Comparison of ENCODE assay signal across 25 cellular contexts in genomic region chr11:110716361-110716760, GRCh38. TPM values are rescaled to one million over a fixed set of nuclear protein-coding genes. Genes with fewer than 3 reads are reported as not detected.
DNase-seq lines count a peak whose midpoint lies in the region; TF ChIP-seq lines count a peak whose summit lies in the region.
"Had no signal": no experiment of that assay in that cellular context is flagged by ENCODE, and none has a peak within 500 bp of the region (broad histone marks: within the 10 kb centered on the region; RNA-seq: fewer than 3 reads in every experiment).

No MANE protein-coding gene starts in this region.

- intact Hi-C loops in spleen (cut with DNase I; ENCODE audit: low total_unique reads): loop anchor here (10.0 kb wide), 1 partner anchor 518 kb away; no protein-coding TSS in a partner anchor

- peaks cover 5 to 22% (median 14%) of the 10 kb centered on the region in 6 donors for H3K4me1 ChIP-seq in spleen

- no peaks in the 10 kb centered on the region for H3K36me3 ChIP-seq in spleen
- H3K36me3 ChIP-seq: adrenal gland, breast epithelium, colonic mucosa, vagina had no signal

- H3K27me3 ChIP-seq in spleen (replicated peaks in 1 of 7): peaks cover 0 to 35% (median 10%) of the 10 kb centered on the region in 7 donors
- H3K27me3 ChIP-seq: adrenal gland, breast epithelium, vagina had no signal

- H3K27ac ChIP-seq in spleen: no peak overlapping the region
- H3K27ac ChIP-seq: adrenal gland, breast epithelium, colonic mucosa, vagina had no signal

- DNase-seq in A172 (ENCODE audit: low spot score) (peak; percentile 11), HCEC 1CT (peak; percentile 78), astrocyte of the spinal cord (ENCODE audit: low read depth, low spot score) (peak; percentile 53), fibroblast of the aortic adventitia (ENCODE audit: low read depth) (peak; percentile 60), SIG-M5 treated with dmso at 0.1 percent for 504 hours (lab: John Stamatoyannopoulos, UW; ENCODE audit: unreplicated experiment) (no peak), NK-92 (lab: John Stamatoyannopoulos, UW; ENCODE audit: unreplicated experiment) (no peak), spleen (no peak), NCI-H82 (lab: John Stamatoyannopoulos, UW) (no peak)
- DNase-seq: activated CD4-positive, alpha-beta T cell treated with anti-CD3 and anti-CD28 coated beads, Interleukin-2, amount 50 U/mL, for 48 hours; activated naive CD4-positive, alpha-beta T cell treated with Interleukin-2 at 50 U/mL for 16 hours; adrenal gland; colonic mucosa; effector memory CD8-positive, alpha-beta T cell; islet precursor cell; left ventricle myocardium superior; MV-4-11; naive B cell; NCI-H1436 treated with DMSO at 0.1 percent for 48 hours; NCI-H524 treated with DMSO at 0.1 percent for 48 hours; nucleus accumbens; SIG-M5; stimulated activated naive CD8-positive, alpha-beta T cell treated with anti-CD3 and anti-CD28 coated beads, Interleukin-15, amount 100 ng/mL, for 72 hours; T-helper 1 cell had no signal

- no peaks in the 10 kb centered on the region for H3K9me3 ChIP-seq in spleen
- H3K9me3 ChIP-seq: adrenal gland, breast epithelium, colonic mucosa, vagina had no signal

- no peak overlapping the region for H3K4me3 ChIP-seq in astrocyte of the spinal cord (ENCODE audit: low read depth, low read length)
- no peak overlapping the region for H3K4me3 ChIP-seq in fibroblast of the aortic adventitia (ENCODE audit: low read depth, low read length)
- no peak overlapping the region for H3K4me3 ChIP-seq in spleen
- H3K4me3 ChIP-seq: adrenal gland, breast epithelium, colonic mucosa, vagina had no signal

- TF ChIP-seq POLR2A in spleen (IDR thresholded peaks at IDR 0.05): no peak

- WGBS in spleen, 5 donors: 81 to 96% (median 94%) methylated on average over 2 of the region's 2 CpGs

- in situ Hi-C loops in astrocyte of the spinal cord (cut with HindIII; ENCODE audit: low sequenced_read_pairs): no loop called here

- TF ChIP-seq CTCF in astrocyte of the spinal cord (IDR thresholded peaks at IDR 0.05; ENCODE audit: low read depth, low read length) (no peak), fibroblast of the aortic adventitia (IDR thresholded peaks at IDR 0.05; ENCODE audit: insufficient read depth, low read length) (no peak), spleen (IDR thresholded peaks at IDR 0.05 in 8 of 11, conservative IDR thresholded peaks at IDR 0.05 in 3 of 11) (no peak)

RNA-seq across cellular contexts. Expression of gene ARHGAP20, which starts 4.1 kb away (rescaled TPM):
- not detected in 2 replicates for total RNA-seq in A172 (2014; rRNA removed; shearing (Covaris generic))
- total RNA-seq in fibroblast of the aortic adventitia (ENCODE audit: low replicate concordance) (17.5 and 20.0 TPM in 2 replicates), spleen (10 to 100 TPM in 1 of 7 donors, 1 to 10 TPM in 6; 1.2 to 11.0 (median 2.0) TPM)
- under 1 TPM; 0.15 to 0.45 (median 0.20) TPM for polyA plus RNA-seq in spleen

Comparison
In these comparisons a context has a peak if more than half of its experiments do, and no peak if none do; other contexts are left out.
1. DNase-seq: peak in A172 (single experiment), HCEC 1CT (single experiment), astrocyte of the spinal cord (single experiment) and fibroblast of the aortic adventitia (single experiment); none in SIG-M5 treated with dmso at 0.1 percent for 504 hours (single experiment), NK-92 (single experiment), spleen (single experiment) and NCI-H82 (single experiment).